Comparison of ENCODE assay signal across 23 cellular contexts in genomic region chr10:58842860-58843376, GRCh38.
"Had no signal": no experiment of that assay in that cellular context is flagged by ENCODE, and none has a peak within 500 bp of the region (broad histone marks: within the 10 kb centered on the region; RNA-seq: fewer than 3 reads in every experiment).

No MANE protein-coding gene starts in this region.

- H3K27me3 ChIP-seq: ovary, right atrium auricular region, right lobe of liver, tibial nerve, upper lobe of left lung, vagina had no signal

- H3K36me3 ChIP-seq: left ventricle myocardium inferior, ovary, right atrium auricular region, right lobe of liver, tibial nerve, upper lobe of left lung, vagina had no signal

- H3K4me3 ChIP-seq: left ventricle myocardium inferior, lung, ovary, right atrium auricular region, right lobe of liver, smooth muscle cell, tibial nerve, upper lobe of left lung, vagina had no signal

- H3K9me3 ChIP-seq: left ventricle myocardium inferior, ovary, right atrium auricular region, right lobe of liver, tibial nerve, upper lobe of left lung, vagina had no signal

- H3K27ac ChIP-seq: left ventricle myocardium inferior, ovary, right atrium auricular region, right lobe of liver, tibial nerve, upper lobe of left lung, vagina had no signal

- ATAC-seq: naive thymus-derived CD4-positive, alpha-beta T cell; natural killer cell treated with Interleukin-12 subunit alpha and Interleukin-12 subunit beta and Interleukin-15 and Interleukin-18, amount 100 ng/mL, for 72 hours; right lobe of liver; stimulated activated memory B cell treated with anti-CD40 and anti-IgM and Interleukin-4, amounts not matched to agents 10 μg/mL and 1 μg/mL and 100 μg/mL, for 72 hours; stimulated activated naive CD8-positive, alpha-beta T cell treated with anti-CD3 and anti-CD28 coated beads, Interleukin-15, amount 100 ng/mL, for 72 hours had no signal

- H3K4me1 ChIP-seq: left ventricle myocardium inferior, right atrium auricular region, right lobe of liver, tibial nerve, upper lobe of left lung, vagina had no signal

- DNase-seq: hypothalamus; immature natural killer cell; islet precursor cell; left ventricle myocardium inferior; mesendoderm; naive thymus-derived CD4-positive, alpha-beta T cell; ovary; right lobe of liver; stimulated activated CD4-positive, alpha-beta T cell treated with anti-CD3 and anti-CD28 coated beads, Interleukin-1b, Interleukin-23, amount 100 ng/mL, for 48 hours; stimulated activated CD4-positive, alpha-beta T cell treated with anti-CD3 and anti-CD28 coated beads, Interleukin-2, amount 100 ng/mL, for 48 hours; stimulated activated CD4-positive, alpha-beta T cell treated with anti-CD3 and anti-CD28 coated beads, Interleukin-4, amount 100 ng/mL, for 4 hours; stimulated activated CD8-positive, alpha-beta memory T cell treated with anti-CD3 and anti-CD28 coated beads, Interleukin-4, amount 100 ng/mL, for 48 hours; stimulated activated naive CD4-positive, alpha-beta T cell treated with Interleukin-2 at 50 U/mL for 16 hours; stimulated activated naive CD8-positive, alpha-beta T cell treated with anti-CD3 and anti-CD28 coated beads, Interleukin-15, amount 100 ng/mL, for 72 hours; substantia nigra; upper lobe of left lung had no signal

- H3K4me2 ChIP-seq: smooth muscle cell had no signal
